Comparison of ENCODE assay signal across 8 cellular contexts in the genomic region with DNA sequence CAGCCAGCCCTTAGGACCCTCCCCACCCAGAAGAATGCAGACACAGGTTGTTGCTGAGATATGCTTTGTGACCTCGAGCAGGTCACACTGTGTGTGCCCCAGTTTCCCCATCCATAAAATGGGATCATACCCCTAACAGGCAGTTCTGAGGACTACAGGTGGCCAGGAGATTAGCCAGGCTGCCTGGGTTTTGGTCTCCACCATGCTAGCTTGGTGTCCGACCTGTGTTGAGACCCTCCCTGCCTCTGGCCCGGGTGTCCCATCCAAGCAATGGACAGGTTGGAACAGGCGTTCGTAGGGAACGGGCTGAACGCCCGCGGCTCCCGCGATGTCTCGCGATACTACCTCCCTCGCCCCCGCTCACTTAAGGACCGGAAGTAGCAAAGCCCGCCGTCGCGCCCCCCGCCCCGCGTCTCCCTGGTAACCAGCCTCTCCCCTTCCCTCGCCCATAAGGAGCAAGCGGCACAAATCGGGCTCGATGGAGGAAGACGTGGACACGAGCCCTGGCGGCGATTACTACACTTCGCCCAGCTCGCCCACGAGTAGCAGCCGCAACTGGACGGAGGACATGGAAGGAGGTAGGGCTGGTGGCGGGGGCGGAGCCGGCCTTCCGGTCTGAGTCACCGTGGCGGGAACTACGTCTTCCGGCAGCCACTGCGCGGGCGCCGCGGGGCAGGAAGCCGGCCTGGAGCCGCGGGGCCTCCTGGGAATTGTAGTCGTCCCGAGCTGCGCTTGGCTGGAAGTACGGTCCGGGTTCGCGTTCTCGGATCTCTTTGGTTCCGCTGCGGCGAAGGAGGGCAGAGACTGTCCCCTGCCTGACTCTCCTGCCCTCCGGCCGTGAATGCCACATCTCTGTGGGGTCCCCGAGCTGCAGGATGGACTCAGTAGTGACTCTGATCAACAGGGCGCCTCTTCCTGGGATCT. TPM values are rescaled to one million over a fixed set of nuclear protein-coding genes. Genes with fewer than 3 reads are reported as not detected.
DNase-seq lines count a peak whose midpoint lies in the region; ATAC-seq and TF ChIP-seq lines count a peak whose summit lies in the region.

No MANE protein-coding gene starts in this region.

- peak; percentile 82 for DNase-seq in AG09319 (ENCODE audit: extremely low read depth, low read depth)
- peak; percentile 98 for DNase-seq in NCI-H69 (lab: John Stamatoyannopoulos, UW)
- peak; percentile 96 for DNase-seq in activated CD4-positive, alpha-beta memory T cell treated with anti-CD3 and anti-CD28 coated beads, Interleukin-2, amount 10 ng/mL, durations not matched to agents 7 days and 5 days
- DNase-seq in lower leg skin (ENCODE audit: low spot score in 2 of 2): peak; percentile 94 to 99
- DNase-seq in stimulated activated CD4-positive, alpha-beta T cell treated with anti-CD3 and anti-CD28 coated beads, Interleukin-4, amount 100 ng/mL, for 24 hours: peak; percentile 97

- peak overlapping the region; percentile 72 to 74 for H3K9ac ChIP-seq in duodenal mucosa (ENCODE audit: low read depth in 1 of 2, low read length in 2 of 2)

- H3K4me3 ChIP-seq in duodenal mucosa (ENCODE audit: low read depth in 1 of 2, low read length in 2 of 2) (peak overlapping the region; percentile 82 to 83), lower leg skin (ENCODE audit: low read depth, poor library complexity, severe bottlenecking) (no peak overlapping the region)

- peak; percentile 75 for ATAC-seq in HG03439 (IDR thresholded peaks at IDR 0.05; ENCODE audit: unreplicated experiment)

- WGBS in lower leg skin, 2 donors: 7 to 11% methylated on average over 52 to 61 of the region's 67 CpGs

- intact Hi-C loops in lower leg skin (cut with DNase I; ENCODE audit: low total_unique reads): loop anchor here (5.0 kb wide), 1 partner anchor 108 kb away; no protein-coding TSS in a partner anchor

- peaks cover 6 to 10% of the 10 kb centered on the region in 2 donors for H3K4me1 ChIP-seq in duodenal mucosa (ENCODE audit: control insufficient read depth in 1 of 2, insufficient read depth in 2 of 2, low read length in 2 of 2)

- TF ChIP-seq CTCF in AG09319 (IDR thresholded peaks at IDR 0.05; ENCODE audit: low read depth, low read length) (no peak), lower leg skin (IDR thresholded peaks at IDR 0.05) (no peak)

- peak; percentile 82 for TF ChIP-seq POLR2A in GM19193 (IDR thresholded peaks at IDR 0.05; ENCODE audit: extremely low read depth, insufficient read depth, insufficient read length)
- no peak for TF ChIP-seq POLR2A in lower leg skin (IDR thresholded peaks at IDR 0.05)

- POLR2A ChIA-PET in activated CD4-positive, alpha-beta memory T cell treated with anti-CD3 and anti-CD28 coated beads, Interleukin-2, amount 10 ng/mL, durations not matched to agents 7 days and 5 days (lab: Charles Lee): interaction anchor here (0.7 to 1.0 kb wide), 2 partner anchors 51 to 75 kb away, joined by 3 read pairs; no protein-coding TSS in a partner anchor

- peaks cover 17% of the 10 kb centered on the region for H3K4me1 Mint-ChIP-seq in activated CD4-positive, alpha-beta memory T cell treated with anti-CD3 and anti-CD28 coated beads, Interleukin-2, amount 10 ng/mL, durations not matched to agents 7 days and 5 days

- no peaks in the 10 kb centered on the region for H3K27me3 ChIP-seq in duodenal mucosa (ENCODE audit: control insufficient read depth in 1 of 2, insufficient read depth in 2 of 2, low read length in 2 of 2)

- peaks cover 2% of the 10 kb centered on the region for H3K9me3 Mint-ChIP-seq in activated CD4-positive, alpha-beta memory T cell treated with anti-CD3 and anti-CD28 coated beads, Interleukin-2, amount 10 ng/mL, durations not matched to agents 7 days and 5 days

- peak overlapping the region; percentile 82 for H3K27ac ChIP-seq in duodenal mucosa (ENCODE audit: low read depth, low read length)

- no peaks in the 10 kb centered on the region for H3K9me3 ChIP-seq in duodenal mucosa (ENCODE audit: control insufficient read depth in 1 of 2, low read length in 2 of 2)

- H3K27me3 Mint-ChIP-seq in activated CD4-positive, alpha-beta memory T cell treated with anti-CD3 and anti-CD28 coated beads, Interleukin-2, amount 10 ng/mL, durations not matched to agents 7 days and 5 days: no peaks in the 10 kb centered on the region

- H3K4me3 Mint-ChIP-seq in activated CD4-positive, alpha-beta memory T cell treated with anti-CD3 and anti-CD28 coated beads, Interleukin-2, amount 10 ng/mL, durations not matched to agents 7 days and 5 days: peak overlapping the region; percentile 97

- peaks cover 11% of the 10 kb centered on the region for H3K36me3 Mint-ChIP-seq in activated CD4-positive, alpha-beta memory T cell treated with anti-CD3 and anti-CD28 coated beads, Interleukin-2, amount 10 ng/mL, durations not matched to agents 7 days and 5 days (ENCODE audit: low read depth)

- CTCF ChIA-PET in activated CD4-positive, alpha-beta memory T cell treated with anti-CD3 and anti-CD28 coated beads, Interleukin-2, amount 10 ng/mL, durations not matched to agents 7 days and 5 days (lab: Charles Lee): interaction anchor here (0.8 to 1.6 kb wide), 3 partner anchors 36 to 553 kb away, joined by 3 to 10 read pairs (median 4); no protein-coding TSS in a partner anchor

- H3K27ac Mint-ChIP-seq in activated CD4-positive, alpha-beta memory T cell treated with anti-CD3 and anti-CD28 coated beads, Interleukin-2, amount 10 ng/mL, durations not matched to agents 7 days and 5 days: peak overlapping the region; percentile 95

- peaks cover 12 to 21% of the 10 kb centered on the region in 2 donors for H3K36me3 ChIP-seq in duodenal mucosa (ENCODE audit: control insufficient read depth in 1 of 2, insufficient read depth in 2 of 2, low read length in 2 of 2)

RNA-seq across cellular contexts. Expression of a gene that starts 45.4 kb away (rescaled TPM):
- total RNA-seq in activated CD4-positive, alpha-beta memory T cell treated with anti-CD3 and anti-CD28 coated beads, Interleukin-2, amount 10 ng/mL, durations not matched to agents 7 days and 5 days: not detected
- total RNA-seq in lower leg skin: under 1 TPM in 2 of 4 donors, not detected in 2; 0.29 to 0.78 TPM

RNA-seq across cellular contexts. Expression of a gene that starts 48.3 kb away (rescaled TPM):
- not detected for total RNA-seq in activated CD4-positive, alpha-beta memory T cell treated with anti-CD3 and anti-CD28 coated beads, Interleukin-2, amount 10 ng/mL, durations not matched to agents 7 days and 5 days
- not detected for total RNA-seq in lower leg skin
